ENCODE assay signal across 5 cellular contexts in the genomic region with DNA sequence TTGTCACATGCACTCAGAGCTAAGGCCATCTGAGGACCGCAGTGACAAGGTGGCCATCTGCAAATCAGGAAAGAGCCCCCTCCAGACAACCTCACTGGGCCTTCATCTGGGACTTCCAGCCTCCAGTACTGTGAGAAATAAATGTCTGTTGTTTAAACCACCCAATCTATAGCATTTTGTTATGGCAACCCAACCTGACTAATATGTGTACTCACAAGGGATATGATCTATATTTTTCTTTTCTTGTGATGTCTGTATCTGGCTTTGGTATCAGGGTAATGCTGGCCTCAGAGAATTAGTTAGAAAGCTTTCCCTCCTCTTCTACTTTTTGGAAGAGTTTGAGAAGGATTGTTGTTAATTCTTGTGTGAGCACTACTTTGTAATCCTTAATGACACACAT.
"Had no signal": no experiment of that assay in that cellular context is flagged by ENCODE, and none has a peak within 500 bp of the region (broad histone marks: within the 10 kb centered on the region; RNA-seq: fewer than 3 reads in every experiment).

No MANE protein-coding gene starts in this region.

- H3K4me3 Mint-ChIP-seq: GM23338, H9 had no signal

- ATAC-seq: GM23338, K562 had no signal

- H3K4me1 Mint-ChIP-seq: GM23338, H9 had no signal

- H3K27ac Mint-ChIP-seq: GM23338, H9 had no signal

- H3K9me3 Mint-ChIP-seq: GM23338 had no signal

- DNase-seq: H9, HCEC 1CT, IMR-90 had no signal

- H3K4me3 ChIP-seq: GM23338, K562 had no signal
